In genomic region chr16:67860589-67861398, GRCh38 we compare ENCODE assay signal across 1 cellular context.
TF ChIP-seq lines count a peak whose summit lies in the region.

No MANE protein-coding gene starts in this region.

TF ChIP-seq in HepG2, 621 proteins besides CTCF, POLR2A, EP300 and RAD21:
- TF ChIP-seq MATR3 (CRISPR knock-in tag; IDR thresholded peaks at IDR 0.05) (no peak), SPEN (CRISPR knock-in tag; IDR thresholded peaks at IDR 0.05; ENCODE audit: low read depth) (no peak), NR2F2 (IDR thresholded peaks at IDR 0.05; ENCODE audit: borderline replicate concordance, low read depth) (no peak), CENPT (CRISPR knock-in tag; IDR thresholded peaks at IDR 0.05; ENCODE audit: low read depth) (no peak), HIVEP1 (CRISPR knock-in tag; IDR thresholded peaks at IDR 0.05) (0 out of 2 replicates have a peak, but pooled peaks have one; percentile 21), RBM22 (optimal IDR thresholded peaks at IDR 0.05; ENCODE audit: low read length) (peak; percentile 37)
TF ChIP-seq in HepG2: peak in this region for 2.
